Comparison of ENCODE assay signal across 1 cellular context in the genomic region with DNA sequence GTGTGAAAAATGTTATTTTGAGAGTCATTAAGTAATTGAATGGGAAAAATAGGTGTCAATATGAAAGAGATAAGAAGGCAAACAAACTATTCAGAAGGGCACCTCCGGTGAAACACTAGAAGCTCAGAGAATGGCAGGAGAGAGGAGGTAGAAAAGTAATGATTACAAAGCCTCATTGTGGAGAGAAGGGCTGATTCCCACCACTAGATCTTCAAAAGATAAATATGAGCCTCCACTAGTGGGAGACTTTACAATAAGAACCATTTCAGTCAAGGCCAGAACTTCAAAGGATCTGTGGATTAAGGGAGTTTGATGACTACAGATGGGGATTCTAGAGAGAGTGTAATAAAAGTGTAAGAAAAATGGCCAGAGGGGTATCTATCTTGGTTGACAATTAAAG.
TF ChIP-seq lines count a peak whose summit lies in the region.

No MANE protein-coding gene starts in this region.

TF ChIP-seq in SK-N-SH, 30 proteins besides CTCF, POLR2A, EP300 and RAD21 (continued from another document):
- TF ChIP-seq, protein P1, sequence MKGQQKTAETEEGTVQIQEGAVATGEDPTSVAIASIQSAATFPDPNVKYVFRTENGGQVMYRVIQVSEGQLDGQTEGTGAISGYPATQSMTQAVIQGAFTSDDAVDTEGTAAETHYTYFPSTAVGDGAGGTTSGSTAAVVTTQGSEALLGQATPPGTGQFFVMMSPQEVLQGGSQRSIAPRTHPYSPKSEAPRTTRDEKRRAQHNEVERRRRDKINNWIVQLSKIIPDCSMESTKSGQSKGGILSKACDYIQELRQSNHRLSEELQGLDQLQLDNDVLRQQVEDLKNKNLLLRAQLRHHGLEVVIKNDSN (IDR thresholded peaks at IDR 0.05; ENCODE audit: borderline replicate concordance, low read depth) = no peak
- TF ChIP-seq, protein P2, sequence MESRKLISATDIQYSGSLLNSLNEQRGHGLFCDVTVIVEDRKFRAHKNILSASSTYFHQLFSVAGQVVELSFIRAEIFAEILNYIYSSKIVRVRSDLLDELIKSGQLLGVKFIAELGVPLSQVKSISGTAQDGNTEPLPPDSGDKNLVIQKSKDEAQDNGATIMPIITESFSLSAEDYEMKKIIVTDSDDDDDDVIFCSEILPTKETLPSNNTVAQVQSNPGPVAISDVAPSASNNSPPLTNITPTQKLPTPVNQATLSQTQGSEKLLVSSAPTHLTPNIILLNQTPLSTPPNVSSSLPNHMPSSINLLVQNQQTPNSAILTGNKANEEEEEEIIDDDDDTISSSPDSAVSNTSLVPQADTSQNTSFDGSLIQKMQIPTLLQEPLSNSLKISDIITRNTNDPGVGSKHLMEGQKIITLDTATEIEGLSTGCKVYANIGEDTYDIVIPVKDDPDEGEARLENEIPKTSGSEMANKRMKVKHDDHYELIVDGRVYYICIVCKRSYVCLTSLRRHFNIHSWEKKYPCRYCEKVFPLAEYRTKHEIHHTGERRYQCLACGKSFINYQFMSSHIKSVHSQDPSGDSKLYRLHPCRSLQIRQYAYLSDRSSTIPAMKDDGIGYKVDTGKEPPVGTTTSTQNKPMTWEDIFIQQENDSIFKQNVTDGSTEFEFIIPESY (IDR thresholded peaks at IDR 0.05; ENCODE audit: borderline replicate concordance, low read depth) = no peak
- no peak for TF ChIP-seq EZH2phosphoT487 (IDR thresholded peaks at IDR 0.05; ENCODE audit: borderline replicate concordance, low read depth)
- TF ChIP-seq, protein P3, sequence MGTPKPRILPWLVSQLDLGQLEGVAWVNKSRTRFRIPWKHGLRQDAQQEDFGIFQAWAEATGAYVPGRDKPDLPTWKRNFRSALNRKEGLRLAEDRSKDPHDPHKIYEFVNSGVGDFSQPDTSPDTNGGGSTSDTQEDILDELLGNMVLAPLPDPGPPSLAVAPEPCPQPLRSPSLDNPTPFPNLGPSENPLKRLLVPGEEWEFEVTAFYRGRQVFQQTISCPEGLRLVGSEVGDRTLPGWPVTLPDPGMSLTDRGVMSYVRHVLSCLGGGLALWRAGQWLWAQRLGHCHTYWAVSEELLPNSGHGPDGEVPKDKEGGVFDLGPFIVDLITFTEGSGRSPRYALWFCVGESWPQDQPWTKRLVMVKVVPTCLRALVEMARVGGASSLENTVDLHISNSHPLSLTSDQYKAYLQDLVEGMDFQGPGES (IDR thresholded peaks at IDR 0.05; ENCODE audit: low read depth, low read length) = no peak
- no peak for TF ChIP-seq RXRA (IDR thresholded peaks at IDR 0.05; ENCODE audit: borderline replicate concordance, low read depth)
- TF ChIP-seq MEF2A (IDR thresholded peaks at IDR 0.05; ENCODE audit: borderline replicate concordance, low read depth) = no peak
- TF ChIP-seq, protein P4, sequence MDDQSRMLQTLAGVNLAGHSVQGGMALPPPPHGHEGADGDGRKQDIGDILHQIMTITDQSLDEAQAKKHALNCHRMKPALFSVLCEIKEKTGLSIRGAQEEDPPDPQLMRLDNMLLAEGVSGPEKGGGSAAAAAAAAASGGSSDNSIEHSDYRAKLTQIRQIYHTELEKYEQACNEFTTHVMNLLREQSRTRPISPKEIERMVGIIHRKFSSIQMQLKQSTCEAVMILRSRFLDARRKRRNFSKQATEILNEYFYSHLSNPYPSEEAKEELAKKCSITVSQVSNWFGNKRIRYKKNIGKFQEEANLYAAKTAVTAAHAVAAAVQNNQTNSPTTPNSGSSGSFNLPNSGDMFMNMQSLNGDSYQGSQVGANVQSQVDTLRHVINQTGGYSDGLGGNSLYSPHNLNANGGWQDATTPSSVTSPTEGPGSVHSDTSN (IDR thresholded peaks at IDR 0.05) = no peak
- TF ChIP-seq TAF1 (IDR thresholded peaks at IDR 0.05; ENCODE audit: borderline replicate concordance, low read depth, low read length) = no peak
- TF ChIP-seq TCF12 (IDR thresholded peaks at IDR 0.05) = no peak
